ENCODE assay signal across 8 cellular contexts in genomic region chr1:156124557-156125483, GRCh38. TPM values are rescaled to one million over a fixed set of nuclear protein-coding genes. Genes with fewer than 3 reads are reported as not detected.
A peak's percentile ranks its signal among the peaks of the same experiment; 100 is the strongest.
DNase-seq lines count a peak whose midpoint lies in the region; ATAC-seq and TF ChIP-seq lines count a peak whose summit lies in the region.

No MANE protein-coding gene starts in this region.

- DNase-seq in cardiac muscle cell (ENCODE audit: low read depth in 1 of 2, low spot score in 1 of 2) (no peak), cardiac septum (ENCODE audit: low spot score) (no peak), left cardiac atrium (peak; percentile 63), DMS79 (lab: John Stamatoyannopoulos, UW) (no peak)
- peak; percentile 38 for DNase-seq in activated CD4-positive, alpha-beta memory T cell treated with anti-CD3 and anti-CD28 coated beads, Interleukin-2, amount 10 ng/mL, durations not matched to agents 7 days and 5 days
- peak; percentile 33 for DNase-seq in stimulated activated naive CD4-positive, alpha-beta T cell treated with Interleukin-2 at 50 U/mL for 16 hours (lab: John Stamatoyannopoulos, UW)

- H3K27me3 Mint-ChIP-seq in activated CD4-positive, alpha-beta memory T cell treated with anti-CD3 and anti-CD28 coated beads, Interleukin-2, amount 10 ng/mL, durations not matched to agents 7 days and 5 days, result no peaks in the 10 kb centered on the region

- H3K27me3 ChIP-seq in cardiac muscle cell, result no peaks in the 10 kb centered on the region

- peaks cover 2% of the 10 kb centered on the region for H3K36me3 Mint-ChIP-seq in activated CD4-positive, alpha-beta memory T cell treated with anti-CD3 and anti-CD28 coated beads, Interleukin-2, amount 10 ng/mL, durations not matched to agents 7 days and 5 days (ENCODE audit: low read depth)

- POLR2A ChIA-PET in activated CD4-positive, alpha-beta memory T cell treated with anti-CD3 and anti-CD28 coated beads, Interleukin-2, amount 10 ng/mL, durations not matched to agents 7 days and 5 days (lab: Charles Lee), result interaction anchor here (0.6 to 8.9 kb wide), 5 partner anchors 9 to 212 kb away, joined by 3 to 222 read pairs (median 15); partner anchors contain the start of gene LMNA

- H3K9me3 ChIP-seq in cardiac muscle cell (ENCODE audit: low read depth), result no peaks in the 10 kb centered on the region

- CTCF ChIA-PET in activated CD4-positive, alpha-beta memory T cell treated with anti-CD3 and anti-CD28 coated beads, Interleukin-2, amount 10 ng/mL, durations not matched to agents 7 days and 5 days (lab: Charles Lee), result interaction anchor here (0.6 to 11.4 kb wide), 7 partner anchors 9 to 158 kb away, joined by 3 to 612 read pairs (median 34); partner anchors contain the start of genes LMNA, SMG5 and TMEM79

- H3K4me1 ChIP-seq in cardiac muscle cell (ENCODE audit: low read depth), result peaks cover 83% of the 10 kb centered on the region

- intact Hi-C loops in cardiac septum (cut with DNase I), result loop anchor here (5.0 to 10.0 kb wide), 2 partner anchors 382 to 540 kb away; no protein-coding TSS in a partner anchor
- intact Hi-C loops in left cardiac atrium (cut with DNase I), result no loop called here

- peaks cover 90% of the 10 kb centered on the region for H3K4me1 Mint-ChIP-seq in activated CD4-positive, alpha-beta memory T cell treated with anti-CD3 and anti-CD28 coated beads, Interleukin-2, amount 10 ng/mL, durations not matched to agents 7 days and 5 days

- ATAC-seq in left cardiac atrium, result no peak
- ATAC-seq in GM21360 (IDR thresholded peaks at IDR 0.05; ENCODE audit: unreplicated experiment), result no peak
- ATAC-seq in HG03039 (IDR thresholded peaks at IDR 0.05; ENCODE audit: unreplicated experiment), result no peak

- no peaks in the 10 kb centered on the region for H3K9me3 Mint-ChIP-seq in activated CD4-positive, alpha-beta memory T cell treated with anti-CD3 and anti-CD28 coated beads, Interleukin-2, amount 10 ng/mL, durations not matched to agents 7 days and 5 days

- TF ChIP-seq CTCF in cardiac muscle cell (IDR thresholded peaks at IDR 0.05; ENCODE audit: low read depth, low read length), result no peak

- no peaks in the 10 kb centered on the region for H3K36me3 ChIP-seq in cardiac muscle cell

- no peak overlapping the region for H3K4me3 ChIP-seq in cardiac muscle cell

- peak overlapping the region; percentile 78 for H3K27ac Mint-ChIP-seq in activated CD4-positive, alpha-beta memory T cell treated with anti-CD3 and anti-CD28 coated beads, Interleukin-2, amount 10 ng/mL, durations not matched to agents 7 days and 5 days

- H3K4me3 Mint-ChIP-seq in activated CD4-positive, alpha-beta memory T cell treated with anti-CD3 and anti-CD28 coated beads, Interleukin-2, amount 10 ng/mL, durations not matched to agents 7 days and 5 days, result peak overlapping the region; percentile 34

- H3K27ac ChIP-seq in cardiac muscle cell, result peak overlapping the region; percentile 97

RNA-seq across cellular contexts. Expression of gene LMNA, which starts 10.3 kb away (rescaled TPM):
- 128 and 139 TPM in 2 replicates for total RNA-seq in cardiac muscle cell
- 99.4 and 149 TPM in 2 replicates for polyA plus RNA-seq in cardiac muscle cell
- total RNA-seq in cardiac septum, result 298 TPM
- total RNA-seq in activated CD4-positive, alpha-beta memory T cell treated with anti-CD3 and anti-CD28 coated beads, Interleukin-2, amount 10 ng/mL, durations not matched to agents 7 days and 5 days, result 100 to 1,000 TPM in 1 of 2 experiments, 10 to 100 TPM in 1; 93.6 to 101 TPM
- 100 to 1,000 TPM; 264 to 384 TPM for total RNA-seq in left cardiac atrium

RNA-seq across cellular contexts. Expression of gene SEMA4A, which starts 28.6 kb away (rescaled TPM):
- total RNA-seq in cardiac muscle cell, result 3.6 and 8.6 TPM in 2 replicates
- 0.65 and 2.9 TPM in 2 replicates for polyA plus RNA-seq in cardiac muscle cell
- 2.7 TPM for total RNA-seq in cardiac septum
- total RNA-seq in activated CD4-positive, alpha-beta memory T cell treated with anti-CD3 and anti-CD28 coated beads, Interleukin-2, amount 10 ng/mL, durations not matched to agents 7 days and 5 days, result 10 to 100 TPM; 20.8 to 21.5 TPM
- 1 to 10 TPM; 2.7 to 3.8 TPM for total RNA-seq in left cardiac atrium

RNA-seq across cellular contexts. Expression of gene MEX3A, which starts 42.6 kb away (rescaled TPM):
- total RNA-seq in cardiac muscle cell, result 48.8 and 58.6 TPM in 2 replicates
- 17.2 and 24.8 TPM in 2 replicates for polyA plus RNA-seq in cardiac muscle cell
- total RNA-seq in cardiac septum, result 0.24 TPM
- total RNA-seq in activated CD4-positive, alpha-beta memory T cell treated with anti-CD3 and anti-CD28 coated beads, Interleukin-2, amount 10 ng/mL, durations not matched to agents 7 days and 5 days, result under 1 TPM in 1 of 2 experiments, not detected in 1; 0.05 TPM
- under 1 TPM; 0.15 to 0.42 TPM for total RNA-seq in left cardiac atrium

Comparison
In these comparisons a context has a peak if more than half of its experiments do, and no peak if none do; other contexts are left out.
1. DNase-seq: peak in activated CD4-positive, alpha-beta memory T cell treated with anti-CD3 and anti-CD28 coated beads, Interleukin-2, amount 10 ng/mL, durations not matched to agents 7 days and 5 days (single experiment), left cardiac atrium (single experiment) and stimulated activated naive CD4-positive, alpha-beta T cell treated with Interleukin-2 at 50 U/mL for 16 hours (single experiment); none in cardiac muscle cell (0 of 2), cardiac septum (single experiment) and DMS79 (single experiment).
2. RNA of gene MEX3A, which starts 42.6 kb away (total RNA-seq): 48.8 to 58.6 TPM in cardiac muscle cell; 0.15 to 0.42 TPM in left cardiac atrium, 0.24 TPM in cardiac septum (single experiment) and 0.05 TPM in activated CD4-positive, alpha-beta memory T cell treated with anti-CD3 and anti-CD28 coated beads, Interleukin-2, amount 10 ng/mL, durations not matched to agents 7 days and 5 days; every median in the first group is over 10 times any median in the second.